In the genomic region with DNA sequence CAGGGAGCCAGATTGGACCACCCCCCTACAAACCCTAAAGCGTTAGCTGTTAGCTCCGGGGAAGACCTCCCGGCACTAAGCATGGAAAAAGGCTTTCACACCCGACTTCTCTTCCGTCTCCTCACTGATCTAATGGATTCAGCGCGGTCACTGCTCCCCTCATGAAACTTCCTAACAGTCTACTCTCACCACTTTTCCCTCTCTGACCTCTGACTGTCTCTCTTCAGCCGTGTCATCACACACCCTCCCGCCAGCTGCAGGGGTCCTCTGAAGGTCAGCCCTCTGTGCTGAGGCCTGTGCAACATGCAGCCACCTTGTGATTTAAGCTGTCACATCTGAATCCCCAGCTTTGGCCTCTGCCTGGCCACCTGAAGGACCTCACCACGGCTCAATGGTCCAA, we compare ENCODE assay signal across 1 cellular context.
TF ChIP-seq lines count a peak whose summit lies in the region.

No MANE protein-coding gene starts in this region.

TF ChIP-seq in K562, 482 proteins besides CTCF, POLR2A, EP300 and RAD21 (continued from another document):
- TF ChIP-seq, protein P1, sequence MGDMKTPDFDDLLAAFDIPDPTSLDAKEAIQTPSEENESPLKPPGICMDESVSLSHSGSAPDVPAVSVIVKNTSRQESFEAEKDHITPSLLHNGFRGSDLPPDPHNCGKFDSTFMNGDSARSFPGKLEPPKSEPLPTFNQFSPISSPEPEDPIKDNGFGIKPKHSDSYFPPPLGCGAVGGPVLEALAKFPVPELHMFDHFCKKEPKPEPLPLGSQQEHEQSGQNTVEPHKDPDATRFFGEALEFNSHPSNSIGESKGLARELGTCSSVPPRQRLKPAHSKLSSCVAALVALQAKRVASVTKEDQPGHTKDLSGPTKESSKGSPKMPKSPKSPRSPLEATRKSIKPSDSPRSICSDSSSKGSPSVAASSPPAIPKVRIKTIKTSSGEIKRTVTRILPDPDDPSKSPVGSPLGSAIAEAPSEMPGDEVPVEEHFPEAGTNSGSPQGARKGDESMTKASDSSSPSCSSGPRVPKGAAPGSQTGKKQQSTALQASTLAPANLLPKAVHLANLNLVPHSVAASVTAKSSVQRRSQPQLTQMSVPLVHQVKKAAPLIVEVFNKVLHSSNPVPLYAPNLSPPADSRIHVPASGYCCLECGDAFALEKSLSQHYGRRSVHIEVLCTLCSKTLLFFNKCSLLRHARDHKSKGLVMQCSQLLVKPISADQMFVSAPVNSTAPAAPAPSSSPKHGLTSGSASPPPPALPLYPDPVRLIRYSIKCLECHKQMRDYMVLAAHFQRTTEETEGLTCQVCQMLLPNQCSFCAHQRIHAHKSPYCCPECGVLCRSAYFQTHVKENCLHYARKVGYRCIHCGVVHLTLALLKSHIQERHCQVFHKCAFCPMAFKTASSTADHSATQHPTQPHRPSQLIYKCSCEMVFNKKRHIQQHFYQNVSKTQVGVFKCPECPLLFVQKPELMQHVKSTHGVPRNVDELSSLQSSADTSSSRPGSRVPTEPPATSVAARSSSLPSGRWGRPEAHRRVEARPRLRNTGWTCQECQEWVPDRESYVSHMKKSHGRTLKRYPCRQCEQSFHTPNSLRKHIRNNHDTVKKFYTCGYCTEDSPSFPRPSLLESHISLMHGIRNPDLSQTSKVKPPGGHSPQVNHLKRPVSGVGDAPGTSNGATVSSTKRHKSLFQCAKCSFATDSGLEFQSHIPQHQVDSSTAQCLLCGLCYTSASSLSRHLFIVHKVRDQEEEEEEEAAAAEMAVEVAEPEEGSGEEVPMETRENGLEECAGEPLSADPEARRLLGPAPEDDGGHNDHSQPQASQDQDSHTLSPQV (IDR thresholded peaks at IDR 0.05) = peak; percentile 40
- TF ChIP-seq TAF1 (IDR thresholded peaks at IDR 0.05; ENCODE audit: control insufficient read depth, extremely low read depth, insufficient read depth, low read length, severe bottlenecking) = no peak
- TF ChIP-seq PPARD (CRISPR knock-in tag; IDR thresholded peaks at IDR 0.05) = no peak
- TF ChIP-seq, protein P2, sequence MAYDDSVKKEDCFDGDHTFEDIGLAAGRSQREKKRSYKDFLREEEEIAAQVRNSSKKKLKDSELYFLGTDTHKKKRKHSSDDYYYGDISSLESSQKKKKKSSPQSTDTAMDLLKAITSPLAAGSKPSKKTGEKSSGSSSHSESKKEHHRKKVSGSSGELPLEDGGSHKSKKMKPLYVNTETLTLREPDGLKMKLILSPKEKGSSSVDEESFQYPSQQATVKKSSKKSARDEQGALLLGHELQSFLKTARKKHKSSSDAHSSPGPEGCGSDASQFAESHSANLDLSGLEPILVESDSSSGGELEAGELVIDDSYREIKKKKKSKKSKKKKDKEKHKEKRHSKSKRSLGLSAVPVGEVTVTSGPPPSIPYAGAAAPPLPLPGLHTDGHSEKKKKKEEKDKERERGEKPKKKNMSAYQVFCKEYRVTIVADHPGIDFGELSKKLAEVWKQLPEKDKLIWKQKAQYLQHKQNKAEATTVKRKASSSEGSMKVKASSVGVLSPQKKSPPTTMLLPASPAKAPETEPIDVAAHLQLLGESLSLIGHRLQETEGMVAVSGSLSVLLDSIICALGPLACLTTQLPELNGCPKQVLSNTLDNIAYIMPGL (CRISPR knock-in tag; IDR thresholded peaks at IDR 0.05) = no peak
- TF ChIP-seq, protein P3, sequence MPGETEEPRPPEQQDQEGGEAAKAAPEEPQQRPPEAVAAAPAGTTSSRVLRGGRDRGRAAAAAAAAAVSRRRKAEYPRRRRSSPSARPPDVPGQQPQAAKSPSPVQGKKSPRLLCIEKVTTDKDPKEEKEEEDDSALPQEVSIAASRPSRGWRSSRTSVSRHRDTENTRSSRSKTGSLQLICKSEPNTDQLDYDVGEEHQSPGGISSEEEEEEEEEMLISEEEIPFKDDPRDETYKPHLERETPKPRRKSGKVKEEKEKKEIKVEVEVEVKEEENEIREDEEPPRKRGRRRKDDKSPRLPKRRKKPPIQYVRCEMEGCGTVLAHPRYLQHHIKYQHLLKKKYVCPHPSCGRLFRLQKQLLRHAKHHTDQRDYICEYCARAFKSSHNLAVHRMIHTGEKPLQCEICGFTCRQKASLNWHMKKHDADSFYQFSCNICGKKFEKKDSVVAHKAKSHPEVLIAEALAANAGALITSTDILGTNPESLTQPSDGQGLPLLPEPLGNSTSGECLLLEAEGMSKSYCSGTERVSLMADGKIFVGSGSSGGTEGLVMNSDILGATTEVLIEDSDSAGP (CRISPR knock-in tag; IDR thresholded peaks at IDR 0.05) = 0 out of 2 replicates have a peak, but pooled peaks have one; percentile 49
- TF ChIP-seq EP400 (IDR thresholded peaks at IDR 0.05) = peak; percentile 24; the same call in 1 of the 2 replicates
- TF ChIP-seq MYC (IDR thresholded peaks at IDR 0.05; ENCODE audit: low read depth, low read length) = 0 out of 2 replicates have a peak, but pooled peaks have one; percentile 8
- TF ChIP-seq MYC (CRISPR knock-in tag; IDR thresholded peaks at IDR 0.05; ENCODE audit: borderline replicate concordance, low read depth) = no peak
- 0 out of 2 replicates have a peak, but pooled peaks have one; percentile 44 for TF ChIP-seq PTRF (tag; IDR thresholded peaks at IDR 0.05)
- TF ChIP-seq, protein P4, sequence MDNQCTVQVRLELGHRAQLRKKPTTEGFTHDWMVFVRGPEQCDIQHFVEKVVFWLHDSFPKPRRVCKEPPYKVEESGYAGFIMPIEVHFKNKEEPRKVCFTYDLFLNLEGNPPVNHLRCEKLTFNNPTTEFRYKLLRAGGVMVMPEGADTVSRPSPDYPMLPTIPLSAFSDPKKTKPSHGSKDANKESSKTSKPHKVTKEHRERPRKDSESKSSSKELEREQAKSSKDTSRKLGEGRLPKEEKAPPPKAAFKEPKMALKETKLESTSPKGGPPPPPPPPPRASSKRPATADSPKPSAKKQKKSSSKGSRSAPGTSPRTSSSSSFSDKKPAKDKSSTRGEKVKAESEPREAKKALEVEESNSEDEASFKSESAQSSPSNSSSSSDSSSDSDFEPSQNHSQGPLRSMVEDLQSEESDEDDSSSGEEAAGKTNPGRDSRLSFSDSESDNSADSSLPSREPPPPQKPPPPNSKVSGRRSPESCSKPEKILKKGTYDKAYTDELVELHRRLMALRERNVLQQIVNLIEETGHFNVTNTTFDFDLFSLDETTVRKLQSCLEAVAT (IDR thresholded peaks at IDR 0.05) = peak in 1 of 2 experiments; percentile 97; a peak in 2 of 4 replicates
- no peak for TF ChIP-seq ATF1 (CRISPR knock-in tag; IDR thresholded peaks at IDR 0.05)
- 0 out of 2 replicates have a peak, but pooled peaks have one; percentile 11 for TF ChIP-seq ATF1 (tag; IDR thresholded peaks at IDR 0.05)
TF ChIP-seq in K562: peak in this region for 21.
